10 cellular contexts compared by ENCODE assay signal in the genomic region with DNA sequence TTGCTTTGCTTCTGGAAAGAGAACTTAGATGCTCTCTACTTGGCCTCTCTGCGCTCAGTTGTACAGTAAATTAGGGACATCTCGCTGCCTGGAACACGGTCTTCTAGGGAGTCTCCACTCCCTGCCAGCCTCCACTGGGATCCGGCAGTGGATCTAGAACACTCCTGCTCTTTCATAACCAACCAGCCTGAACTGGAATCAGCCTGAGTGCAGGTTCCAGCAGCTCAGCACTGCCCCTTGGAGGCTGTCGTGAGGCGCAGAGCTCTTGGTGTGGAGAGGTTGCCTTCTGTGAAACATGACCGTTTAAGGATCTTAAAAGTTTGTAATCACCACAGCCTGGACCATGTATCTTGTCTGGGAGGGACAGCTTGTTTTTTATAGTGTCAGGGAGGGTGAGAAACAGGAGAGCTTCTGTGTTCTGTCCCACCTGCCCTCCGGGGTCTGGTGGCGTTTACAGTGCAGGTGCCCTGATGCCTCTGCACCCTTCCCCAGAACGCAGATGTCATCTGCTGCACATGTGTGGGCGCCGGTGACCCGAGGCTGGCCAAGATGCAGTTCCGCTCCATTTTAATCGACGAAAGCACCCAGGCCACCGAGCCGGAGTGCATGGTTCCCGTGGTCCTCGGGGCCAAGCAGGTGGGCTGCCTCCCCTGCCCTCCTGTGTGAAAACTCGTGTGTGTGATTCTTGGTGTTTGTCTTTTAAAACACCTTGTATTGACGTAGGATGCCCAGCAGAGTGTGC. TPM values are rescaled to one million over a fixed set of nuclear protein-coding genes. Genes with fewer than 3 reads are reported as not detected.
DNase-seq lines count a peak whose midpoint lies in the region; FAIRE-seq and TF ChIP-seq lines count a peak whose summit lies in the region.
"Had no signal": no experiment of that assay in that cellular context is flagged by ENCODE, and none has a peak within 500 bp of the region (broad histone marks: within the 10 kb centered on the region; RNA-seq: fewer than 3 reads in every experiment).

No MANE protein-coding gene starts in this region.

- H3K4me1 Mint-ChIP-seq in neural crest cell: no peaks in the 10 kb centered on the region

- no peak overlapping the region for H3K4me3 ChIP-seq in epithelial cell of esophagus (ENCODE audit: low read length)
- no peak overlapping the region for H3K4me3 ChIP-seq in stomach

- H3K4me3 Mint-ChIP-seq in neural crest cell: no peak overlapping the region
- H3K4me3 Mint-ChIP-seq: activated B cell treated with CpG ODN at 0.5 μM for 24 hours had no signal

- no peaks in the 10 kb centered on the region for H3K9me3 ChIP-seq in stomach

- no peak for TF ChIP-seq POLR2A in stomach (IDR thresholded peaks at IDR 0.05)

- TF ChIP-seq EP300 in stomach (IDR thresholded peaks at IDR 0.05): no peak

- 85 to 90% (median 87%) methylated on average over 22 of the region's 22 CpGs for WGBS in stomach, 5 donors

- no peaks in the 10 kb centered on the region for H3K27me3 ChIP-seq in stomach

- intact Hi-C loops in stomach (cut with DNase I; ENCODE audit: low total_unique reads): no loop called here

- no peak overlapping the region for H3K27ac ChIP-seq in stomach

- no peaks in the 10 kb centered on the region for H3K9me3 Mint-ChIP-seq in neural crest cell
- H3K9me3 Mint-ChIP-seq: activated B cell treated with CpG ODN at 0.5 μM for 24 hours had no signal

- TF ChIP-seq CTCF in epithelial cell of esophagus (IDR thresholded peaks at IDR 0.05; ENCODE audit: insufficient read depth, low read depth, low read length, missing control alignments): peak; percentile 61
- TF ChIP-seq CTCF in neural crest cell (conservative IDR thresholded peaks at IDR 0.05): peak; percentile 39
- TF ChIP-seq CTCF in stomach (IDR thresholded peaks at IDR 0.05): peak in 1 of 7 experiments; percentile 6

- peaks cover 99 to 100% (median 100%) of the 10 kb centered on the region in 4 donors for H3K36me3 ChIP-seq in stomach

- H3K27ac Mint-ChIP-seq in neural crest cell (ENCODE audit: unreplicated experiment): peak overlapping the region; percentile 19
- H3K27ac Mint-ChIP-seq: activated B cell treated with CpG ODN at 0.5 μM for 24 hours had no signal

- peaks cover 0 to 13% (median 7%) of the 10 kb centered on the region in 4 donors for H3K4me1 ChIP-seq in stomach

- peaks cover 3% of the 10 kb centered on the region for H3K36me3 Mint-ChIP-seq in neural crest cell (ENCODE audit: low read depth)

- H3K27me3 Mint-ChIP-seq in neural crest cell (ENCODE audit: low read depth): no peaks in the 10 kb centered on the region
- H3K27me3 Mint-ChIP-seq: activated B cell treated with CpG ODN at 0.5 μM for 24 hours had no signal

- FAIRE-seq in GM19239 (lab: Jason Lieb, UNC): no peak

- DNase-seq in ELR (ENCODE audit: low read depth): peak; percentile 47
- peak; percentile 13 for DNase-seq in NCI-H69 (lab: John Stamatoyannopoulos, UW)
- peak; percentile 44 for DNase-seq in epithelial cell of esophagus (ENCODE audit: low read depth)
- no peak for DNase-seq in neural crest cell (ENCODE audit: low read depth, low spot score)
- DNase-seq in GM19239 (ENCODE audit: insufficient read length, low spot score): no peak
- DNase-seq in NCI-H128 (lab: John Stamatoyannopoulos, UW; ENCODE audit: unreplicated experiment): no peak
- DNase-seq in stomach: no peak
- no peak for DNase-seq in central memory CD4-positive, alpha-beta T cell
- DNase-seq: activated B cell treated with CpG ODN at 0.5 μM for 24 hours, foreskin melanocyte had no signal

RNA-seq across cellular contexts. Expression of gene UPF1, which starts 24.8 kb away (rescaled TPM):
- total RNA-seq in neural crest cell (73.1 and 76.5 TPM in 2 replicates), stomach (100 to 1,000 TPM in 1 of 5 donors, 10 to 100 TPM in 4; 26.3 to 111 (median 46.6) TPM)
- polyA plus RNA-seq in stomach: 10 to 100 TPM; 27.5 to 35.4 (median 32.2) TPM

RNA-seq across cellular contexts. Expression of gene CERS1, which starts 39.4 kb away (rescaled TPM):
- total RNA-seq in neural crest cell (27.7 and 29.8 TPM in 2 replicates), stomach (1 to 10 TPM in 1 of 5 donors, under 1 TPM in 1, not detected in 3; 0.87 to 4.8 TPM)
- polyA plus RNA-seq in stomach: under 1 TPM; 0.37 to 0.61 (median 0.53) TPM
- total RNA-seq: activated B cell treated with CpG ODN at 0.5 μM for 24 hours had no signal

Comparison
In these comparisons a context has a peak if more than half of its experiments do, and no peak if none do; other contexts are left out.
1. DNase-seq: peak in ELR (single experiment), NCI-H69 (single experiment) and epithelial cell of esophagus (single experiment); none in neural crest cell (single experiment), GM19239 (single experiment), NCI-H128 (single experiment), stomach (single experiment) and central memory CD4-positive, alpha-beta T cell (single experiment).